In genomic region chr6:21402368-21402767, GRCh38 we compare ENCODE assay signal across 12 cellular contexts.
DNase-seq lines count a peak whose midpoint lies in the region; ATAC-seq and TF ChIP-seq lines count a peak whose summit lies in the region.
"Had no signal": no experiment of that assay in that cellular context is flagged by ENCODE, and none has a peak within 500 bp of the region (broad histone marks: within the 10 kb centered on the region; RNA-seq: fewer than 3 reads in every experiment).

No MANE protein-coding gene starts in this region.

- H3K27me3 ChIP-seq in esophagus squamous epithelium = no peaks in the 10 kb centered on the region
- H3K27me3 ChIP-seq: testis had no signal

- peak overlapping the region in 1 of 4 donors; percentile 66 for H3K27ac ChIP-seq in esophagus squamous epithelium
- H3K27ac ChIP-seq: C4-2B, testis had no signal

- no peaks in the 10 kb centered on the region for H3K4me1 Mint-ChIP-seq in activated naive CD8-positive, alpha-beta T cell treated with anti-CD3 and anti-CD28 coated beads, Interleukin-2, amount 50 U/mL, for 24 hours
- no peaks in the 10 kb centered on the region for H3K4me1 Mint-ChIP-seq in activated naive CD8-positive, alpha-beta T cell treated with anti-CD3 and anti-CD28 coated beads for 36 hours

- no peaks in the 10 kb centered on the region for H3K4me1 ChIP-seq in esophagus squamous epithelium
- H3K4me1 ChIP-seq: testis had no signal

- 51 to 69% methylated on average over 4 of the region's 4 CpGs for WGBS in esophagus squamous epithelium, 2 donors

- TF ChIP-seq CTCF in esophagus squamous epithelium (IDR thresholded peaks at IDR 0.05) = no peak

- peak; percentile 67 for ATAC-seq in activated naive CD8-positive, alpha-beta T cell treated with anti-CD3 and anti-CD28 coated beads, Interleukin-2, amount 50 U/mL, for 24 hours
- ATAC-seq in HG02981 (IDR thresholded peaks at IDR 0.05; ENCODE audit: unreplicated experiment) = peak; percentile 62
- peak; percentile 63 for ATAC-seq in stimulated activated naive CD8-positive, alpha-beta T cell treated with anti-CD3 and anti-CD28 coated beads, Interleukin-15, Interleukin-2, amounts not matched to agents 100 U/mL and 50 U/mL, for 24 hours

- H3K27ac Mint-ChIP-seq in activated naive CD8-positive, alpha-beta T cell treated with anti-CD3 and anti-CD28 coated beads, Interleukin-2, amount 50 U/mL, for 24 hours = no peak overlapping the region
- H3K27ac Mint-ChIP-seq in activated naive CD8-positive, alpha-beta T cell treated with anti-CD3 and anti-CD28 coated beads for 36 hours = no peak overlapping the region

- H3K9me3 Mint-ChIP-seq in activated naive CD8-positive, alpha-beta T cell treated with anti-CD3 and anti-CD28 coated beads, Interleukin-2, amount 50 U/mL, for 24 hours = no peaks in the 10 kb centered on the region
- peaks cover 1% of the 10 kb centered on the region for H3K9me3 Mint-ChIP-seq in activated naive CD8-positive, alpha-beta T cell treated with anti-CD3 and anti-CD28 coated beads for 36 hours

- intact Hi-C loops in esophagus squamous epithelium (cut with DNase I) = no loop called here

- DNase-seq in activated naive CD8-positive, alpha-beta T cell treated with anti-CD3 and anti-CD28 coated beads, Interleukin-2, amount 50 U/mL, for 24 hours = peak; percentile 9
- no peak for DNase-seq in activated naive CD8-positive, alpha-beta T cell treated with anti-CD3 and anti-CD28 coated beads for 36 hours
- peak; percentile 96 for DNase-seq in amniotic epithelial cell (ENCODE audit: low read depth)
- DNase-seq in stimulated activated naive CD8-positive, alpha-beta T cell treated with anti-CD3 and anti-CD28 coated beads, Interleukin-15, Interleukin-2, amounts not matched to agents 100 U/mL and 50 U/mL, for 24 hours = peak; percentile 4
- DNase-seq in esophagus squamous epithelium (lab: John Stamatoyannopoulos, UW) = no peak
- no peak for DNase-seq in NCI-H446 treated with DMSO at 0.1 percent for 48 hours (lab: John Stamatoyannopoulos, UW)
- DNase-seq in NCI-H2107 (lab: John Stamatoyannopoulos, UW) = no peak
- DNase-seq: NCI-H524, testis had no signal

- no peaks in the 10 kb centered on the region for H3K27me3 Mint-ChIP-seq in activated naive CD8-positive, alpha-beta T cell treated with anti-CD3 and anti-CD28 coated beads, Interleukin-2, amount 50 U/mL, for 24 hours
- no peaks in the 10 kb centered on the region for H3K27me3 Mint-ChIP-seq in activated naive CD8-positive, alpha-beta T cell treated with anti-CD3 and anti-CD28 coated beads for 36 hours

- no peak for TF ChIP-seq POLR2A in esophagus squamous epithelium (IDR thresholded peaks at IDR 0.05)

- no peak overlapping the region for H3K4me3 Mint-ChIP-seq in activated naive CD8-positive, alpha-beta T cell treated with anti-CD3 and anti-CD28 coated beads, Interleukin-2, amount 50 U/mL, for 24 hours
- H3K4me3 Mint-ChIP-seq in activated naive CD8-positive, alpha-beta T cell treated with anti-CD3 and anti-CD28 coated beads for 36 hours = no peak overlapping the region
- H3K4me3 Mint-ChIP-seq: neural crest cell had no signal

- no peak overlapping the region for H3K4me3 ChIP-seq in esophagus squamous epithelium
- H3K4me3 ChIP-seq: testis had no signal

- H3K36me3 Mint-ChIP-seq in activated naive CD8-positive, alpha-beta T cell treated with anti-CD3 and anti-CD28 coated beads, Interleukin-2, amount 50 U/mL, for 24 hours (ENCODE audit: low read depth) = no peaks in the 10 kb centered on the region
- no peaks in the 10 kb centered on the region for H3K36me3 Mint-ChIP-seq in activated naive CD8-positive, alpha-beta T cell treated with anti-CD3 and anti-CD28 coated beads for 36 hours

- no peaks in the 10 kb centered on the region for H3K36me3 ChIP-seq in esophagus squamous epithelium

- no peaks in the 10 kb centered on the region for H3K9me3 ChIP-seq in esophagus squamous epithelium
- H3K9me3 ChIP-seq: testis had no signal

Comparison
In these comparisons a context has a peak if more than half of its experiments do, and no peak if none do; other contexts are left out.
1. DNase-seq: peak in activated naive CD8-positive, alpha-beta T cell treated with anti-CD3 and anti-CD28 coated beads, Interleukin-2, amount 50 U/mL, for 24 hours (single experiment), amniotic epithelial cell (single experiment) and stimulated activated naive CD8-positive, alpha-beta T cell treated with anti-CD3 and anti-CD28 coated beads, Interleukin-15, Interleukin-2, amounts not matched to agents 100 U/mL and 50 U/mL, for 24 hours (single experiment); none in activated naive CD8-positive, alpha-beta T cell treated with anti-CD3 and anti-CD28 coated beads for 36 hours (single experiment), esophagus squamous epithelium (single experiment), NCI-H446 treated with DMSO at 0.1 percent for 48 hours (single experiment) and NCI-H2107 (single experiment).
2. Peak in every context shown above with its lines, with median percentiles within 50 percentile points of each other: ATAC-seq.